8 cellular contexts compared by ENCODE assay signal in the genomic region with DNA sequence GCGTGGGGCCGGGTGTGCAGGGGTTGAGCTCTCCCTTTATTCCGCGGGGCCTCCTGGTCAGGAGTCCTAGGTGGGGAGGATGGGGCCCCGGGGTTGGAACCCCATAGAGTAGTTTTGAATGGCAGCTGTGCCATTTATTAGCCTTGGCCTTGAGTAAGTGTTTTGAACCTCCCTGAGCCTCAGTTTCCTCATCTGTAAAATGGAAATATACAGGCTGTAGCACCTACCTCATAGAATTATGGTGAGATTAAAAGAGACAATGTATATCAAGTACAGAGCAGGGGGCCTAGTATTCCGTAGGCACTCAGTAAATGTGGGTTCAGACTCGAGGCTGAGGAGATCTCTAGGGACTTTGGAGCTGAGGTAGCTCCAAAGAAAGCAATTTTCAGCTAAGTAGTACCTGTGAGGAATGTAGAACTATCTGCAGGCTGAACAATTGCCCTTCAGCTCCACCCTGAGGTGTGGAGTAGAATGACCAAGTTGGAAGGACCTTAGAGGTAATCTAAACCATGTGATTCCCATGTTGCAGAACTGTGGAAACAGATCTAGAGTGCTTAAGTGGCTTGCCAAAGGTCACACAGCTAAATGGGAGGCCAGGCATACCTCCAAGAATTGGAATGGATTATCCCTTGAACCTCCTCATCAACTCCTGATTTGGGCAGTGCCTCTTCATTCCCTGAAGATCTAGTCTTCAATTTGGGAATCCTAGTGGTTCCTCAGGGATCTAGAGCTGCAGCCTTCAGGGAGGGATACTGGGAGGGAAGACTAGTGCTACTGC. TPM values are rescaled to one million over a fixed set of nuclear protein-coding genes. Genes with fewer than 3 reads are reported as not detected.
DNase-seq lines count a peak whose midpoint lies in the region; ATAC-seq and TF ChIP-seq lines count a peak whose summit lies in the region.

No MANE protein-coding gene starts in this region.

- TF ChIP-seq POLR2A in thyroid gland (IDR thresholded peaks at IDR 0.05): no peak

- H3K27me3 ChIP-seq in MG63 (no peaks in the 10 kb centered on the region), lower lobe of right lung (ENCODE audit: low read depth) (no peaks in the 10 kb centered on the region), thyroid gland (no peaks in the 10 kb centered on the region)

- peaks cover 26% of the 10 kb centered on the region for H3K36me3 Mint-ChIP-seq in activated T-cell treated with anti-CD3 and anti-CD28 coated beads, Interleukin-2, amount 50 U/mL, for 24 hours (ENCODE audit: low read depth)

- H3K36me3 ChIP-seq in MG63: no peaks in the 10 kb centered on the region
- no peaks in the 10 kb centered on the region for H3K36me3 ChIP-seq in lower lobe of right lung
- no peaks in the 10 kb centered on the region for H3K36me3 ChIP-seq in thyroid gland

- H3K4me3 ChIP-seq in HFF-Myc (replicated peaks; ENCODE audit: low read depth, low read length): peak overlapping the region; percentile 61
- H3K4me3 ChIP-seq in MG63: peak overlapping the region; percentile 41
- peak overlapping the region; percentile 77 for H3K4me3 ChIP-seq in coronary artery
- peak overlapping the region; percentile 72 for H3K4me3 ChIP-seq in lower lobe of right lung
- peak overlapping the region; percentile 13 to 68 (median 46) for H3K4me3 ChIP-seq in thyroid gland (replicated peaks in 1 of 3)

- peak; percentile 88 to 89 for ATAC-seq in lower lobe of right lung

- H3K27ac Mint-ChIP-seq in activated T-cell treated with anti-CD3 and anti-CD28 coated beads, Interleukin-2, amount 50 U/mL, for 24 hours: peak overlapping the region; percentile 87

- H3K27me3 Mint-ChIP-seq in activated T-cell treated with anti-CD3 and anti-CD28 coated beads, Interleukin-2, amount 50 U/mL, for 24 hours: no peaks in the 10 kb centered on the region

- no peak for DNase-seq in activated T-cell treated with anti-CD3 and anti-CD28 coated beads, Interleukin-2, amount 50 U/mL, for 24 hours
- no peak for DNase-seq in activated T-cell treated with anti-CD3 and anti-CD28 coated beads, Interleukin-2, amount 50 U/mL, for 1 hour
- peak; percentile 71 for DNase-seq in HFF-Myc (ENCODE audit: extremely low read depth, low read depth)
- no peak for DNase-seq in MG63
- peak; percentile 79 for DNase-seq in SW480 (ENCODE audit: low spot score)
- no peak for DNase-seq in coronary artery (ENCODE audit: low spot score)
- DNase-seq in lower lobe of right lung: no peak
- peak; percentile 76 to 77 for DNase-seq in thyroid gland

- peak overlapping the region; percentile 90 for H3K4me3 Mint-ChIP-seq in activated T-cell treated with anti-CD3 and anti-CD28 coated beads, Interleukin-2, amount 50 U/mL, for 24 hours

- H3K9me3 ChIP-seq in MG63 (no peaks in the 10 kb centered on the region), lower lobe of right lung (no peaks in the 10 kb centered on the region), thyroid gland (no peaks in the 10 kb centered on the region)

- H3K27ac ChIP-seq in coronary artery (peak overlapping the region in 1 of 2 donors; percentile 24), lower lobe of right lung (peak overlapping the region; percentile 80), thyroid gland (peak overlapping the region; percentile 53 to 79 (median 71))

- H3K4me1 Mint-ChIP-seq in activated T-cell treated with anti-CD3 and anti-CD28 coated beads, Interleukin-2, amount 50 U/mL, for 24 hours (ENCODE audit: low read depth): peaks cover 18% of the 10 kb centered on the region

- 10 to 12% methylated on average over 6 to 7 of the region's 7 CpGs for WGBS in thyroid gland, 2 donors

- TF ChIP-seq CTCF in HFF-Myc (IDR thresholded peaks at IDR 0.05; ENCODE audit: low read depth, low read length, missing control alignments): peak; percentile 43
- no peak for TF ChIP-seq CTCF in coronary artery (IDR thresholded peaks at IDR 0.05)
- TF ChIP-seq CTCF in lower lobe of right lung (IDR thresholded peaks at IDR 0.05): peak; percentile 39
- TF ChIP-seq CTCF in thyroid gland (IDR thresholded peaks at IDR 0.05): peak in 5 of 6 experiments; percentile 39 to 79 (median 73)

- H3K9me3 Mint-ChIP-seq in activated T-cell treated with anti-CD3 and anti-CD28 coated beads, Interleukin-2, amount 50 U/mL, for 24 hours: no peaks in the 10 kb centered on the region

- peaks cover 11% of the 10 kb centered on the region for H3K4me1 ChIP-seq in lower lobe of right lung
- H3K4me1 ChIP-seq in thyroid gland: peaks cover 13 to 20% of the 10 kb centered on the region in 2 donors

- intact Hi-C loops in lower lobe of right lung (cut with DNase I): no loop called here
- intact Hi-C loops in thyroid gland (cut with DNase I): no loop called here

RNA-seq across cellular contexts. Expression of a gene that starts 0.7 kb away (rescaled TPM):
- total RNA-seq in MG63 (2014; rRNA removed; shearing (Covaris generic); ENCODE audit: low replicate concordance): 8.1 and 8.9 TPM in 2 replicates
- total RNA-seq in lower lobe of right lung (23.8 TPM), thyroid gland (10 to 100 TPM; 24.6 to 36.5 (median 30.5) TPM)

RNA-seq across cellular contexts. Expression of a gene that starts 11.7 kb away (rescaled TPM):
- total RNA-seq in MG63 (2014; rRNA removed; shearing (Covaris generic); ENCODE audit: low replicate concordance): 99.7 and 106 TPM in 2 replicates
- total RNA-seq in lower lobe of right lung: 62.3 TPM
- 100 to 1,000 TPM; 117 to 188 (median 160) TPM for total RNA-seq in thyroid gland

RNA-seq across cellular contexts. Expression of a gene that starts 31.7 kb away (rescaled TPM):
- 13.0 and 23.7 TPM in 2 replicates for total RNA-seq in MG63 (2014; rRNA removed; shearing (Covaris generic); ENCODE audit: low replicate concordance)
- 86.5 TPM for total RNA-seq in lower lobe of right lung
- 10 to 100 TPM; 17.3 to 39.0 (median 27.8) TPM for total RNA-seq in thyroid gland

RNA-seq across cellular contexts. Expression of a gene that starts 46.4 kb away (rescaled TPM):
- total RNA-seq in MG63 (2014; rRNA removed; shearing (Covaris generic); ENCODE audit: low replicate concordance): 13.4 and 16.5 TPM in 2 replicates
- total RNA-seq in lower lobe of right lung: 59.5 TPM
- total RNA-seq in thyroid gland: 10 to 100 TPM; 54.3 to 89.2 (median 71.0) TPM

Comparison
In these comparisons a context has a peak if more than half of its experiments do, and no peak if none do; other contexts are left out.
1. DNase-seq: peak in HFF-Myc (single experiment), SW480 (single experiment) and thyroid gland (2 of 2); none in activated T-cell treated with anti-CD3 and anti-CD28 coated beads, Interleukin-2, amount 50 U/mL, for 24 hours (single experiment), activated T-cell treated with anti-CD3 and anti-CD28 coated beads, Interleukin-2, amount 50 U/mL, for 1 hour (single experiment), MG63 (single experiment), coronary artery (single experiment) and lower lobe of right lung (single experiment).
2. Peak in every context shown above with its lines, with median percentiles within 50 percentile points of each other: H3K4me3 ChIP-seq.